Comparison of ENCODE assay signal across 8 cellular contexts in the genomic region with DNA sequence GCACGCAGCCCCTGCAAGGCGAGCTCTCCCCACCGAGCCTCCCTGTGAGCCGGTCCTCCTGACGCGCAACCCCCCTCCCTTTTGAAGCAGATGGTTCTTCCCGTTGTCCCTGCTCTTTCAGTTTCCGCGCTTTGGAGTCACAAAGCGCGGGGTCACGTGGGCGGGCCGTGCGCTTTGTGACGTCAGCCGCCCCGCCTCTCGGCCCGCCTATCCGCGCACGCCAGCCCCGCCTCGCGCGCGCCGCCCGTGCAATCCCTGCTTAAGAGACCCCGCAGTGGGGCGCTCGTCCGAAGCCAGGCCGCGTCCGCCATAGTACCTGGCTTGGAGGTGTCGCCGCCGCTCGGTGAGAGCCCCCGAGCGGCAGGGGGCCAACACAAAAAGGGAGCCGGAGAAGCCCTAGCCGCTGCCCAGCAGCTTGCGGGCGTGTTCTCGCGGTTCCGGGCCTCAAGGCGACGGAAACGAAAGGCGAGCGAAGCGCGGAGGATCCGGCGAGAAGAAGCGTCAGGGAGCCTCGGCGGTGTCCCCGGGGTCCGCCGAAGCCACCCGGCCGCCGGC. TPM values are rescaled to one million over a fixed set of nuclear protein-coding genes. Genes with fewer than 3 reads are reported as not detected.
DNase-seq lines count a peak whose midpoint lies in the region; ATAC-seq and TF ChIP-seq lines count a peak whose summit lies in the region.

A gene with protein sequence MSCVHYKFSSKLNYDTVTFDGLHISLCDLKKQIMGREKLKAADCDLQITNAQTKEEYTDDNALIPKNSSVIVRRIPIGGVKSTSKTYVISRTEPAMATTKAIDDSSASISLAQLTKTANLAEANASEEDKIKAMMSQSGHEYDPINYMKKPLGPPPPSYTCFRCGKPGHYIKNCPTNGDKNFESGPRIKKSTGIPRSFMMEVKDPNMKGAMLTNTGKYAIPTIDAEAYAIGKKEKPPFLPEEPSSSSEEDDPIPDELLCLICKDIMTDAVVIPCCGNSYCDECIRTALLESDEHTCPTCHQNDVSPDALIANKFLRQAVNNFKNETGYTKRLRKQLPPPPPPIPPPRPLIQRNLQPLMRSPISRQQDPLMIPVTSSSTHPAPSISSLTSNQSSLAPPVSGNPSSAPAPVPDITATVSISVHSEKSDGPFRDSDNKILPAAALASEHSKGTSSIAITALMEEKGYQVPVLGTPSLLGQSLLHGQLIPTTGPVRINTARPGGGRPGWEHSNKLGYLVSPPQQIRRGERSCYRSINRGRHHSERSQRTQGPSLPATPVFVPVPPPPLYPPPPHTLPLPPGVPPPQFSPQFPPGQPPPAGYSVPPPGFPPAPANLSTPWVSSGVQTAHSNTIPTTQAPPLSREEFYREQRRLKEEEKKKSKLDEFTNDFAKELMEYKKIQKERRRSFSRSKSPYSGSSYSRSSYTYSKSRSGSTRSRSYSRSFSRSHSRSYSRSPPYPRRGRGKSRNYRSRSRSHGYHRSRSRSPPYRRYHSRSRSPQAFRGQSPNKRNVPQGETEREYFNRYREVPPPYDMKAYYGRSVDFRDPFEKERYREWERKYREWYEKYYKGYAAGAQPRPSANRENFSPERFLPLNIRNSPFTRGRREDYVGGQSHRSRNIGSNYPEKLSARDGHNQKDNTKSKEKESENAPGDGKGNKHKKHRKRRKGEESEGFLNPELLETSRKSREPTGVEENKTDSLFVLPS (N-terminal part only) (plus strand): TSS at position 272 of the 555 bp plus-strand sequence. CDS start 1,061 bp downstream, outside the sequence.

- H3K9me3 ChIP-seq in left ventricle myocardium inferior (replicated peaks) (no peaks in the 10 kb centered on the region), prostate gland (no peaks in the 10 kb centered on the region)

- H3K4me3 ChIP-seq in left ventricle myocardium inferior, result peak within 1 kb of the TSS; percentile 98
- peak within 1 kb of the TSS; percentile 88 to 98 for H3K4me3 ChIP-seq in prostate gland
- peak within 1 kb of the TSS; percentile 97 for H3K4me3 ChIP-seq in urinary bladder (ENCODE audit: low read depth, low read length)

- H3K27ac ChIP-seq in left ventricle myocardium inferior (replicated peaks) (peak within 1 kb of the TSS; percentile 100), prostate gland (peak within 1 kb of the TSS; percentile 99), urinary bladder (ENCODE audit: low read depth) (peak within 1 kb of the TSS; percentile 100)

- H3K4me1 ChIP-seq in left ventricle myocardium inferior (peaks cover 57% of the 10 kb centered on the region), prostate gland (replicated peaks) (no peaks in the 10 kb centered on the region), urinary bladder (ENCODE audit: insufficient read depth) (no peaks in the 10 kb centered on the region)

- peak; percentile 95 for DNase-seq in GM13976 (ENCODE audit: low spot score)
- peak; percentile 95 for DNase-seq in NCI-H146 treated with DMSO at 0.1 percent for 48 hours (lab: John Stamatoyannopoulos, UW; ENCODE audit: unreplicated experiment)
- DNase-seq in amniotic stem cell (lab: John Stamatoyannopoulos, UW), result peak; percentile 93
- DNase-seq in left ventricle myocardium inferior, result peak; percentile 94
- peak; percentile 96 for DNase-seq in prostate gland (ENCODE audit: low spot score)

- ATAC-seq in HG02870 (IDR thresholded peaks at IDR 0.05; ENCODE audit: unreplicated experiment), result peak; percentile 86

- H3K27me3 ChIP-seq in left ventricle myocardium inferior (ENCODE audit: low read depth) (no peaks in the 10 kb centered on the region), prostate gland (replicated peaks; ENCODE audit: insufficient read depth) (no peaks in the 10 kb centered on the region)

- under 1% methylated on average over 55 of the region's 68 CpGs for WGBS in prostate gland
- WGBS in urinary bladder, result under 1% methylated on average over 68 of the region's 68 CpGs

- intact Hi-C loops in T-helper 1 cell treated with Interleukin-12 subunit alpha and Interleukin-12 subunit beta and Interleukin-4 antibody, amounts not matched to agents 30 ng/mL and 1 ng/mL, for 36 hours (cut with micrococcal nuclease), result loop anchor here (1.0 to 5.0 kb wide), 12 partner anchors 22 to 1087 kb away; partner anchors contain the start of genes ARHGAP17, COG7, DCTN5 and EARS2
- intact Hi-C loops in left ventricle myocardium inferior (cut with micrococcal nuclease) (no loop called here), prostate gland (cut with DNase I) (no loop called here)

- H3K36me3 ChIP-seq in left ventricle myocardium inferior (no peaks in the 10 kb centered on the region), prostate gland (no peaks in the 10 kb centered on the region), urinary bladder (ENCODE audit: insufficient read depth) (no peaks in the 10 kb centered on the region)

- peak; percentile 100 for TF ChIP-seq POLR2A in prostate gland (IDR thresholded peaks at IDR 0.05)

- TF ChIP-seq CTCF in GM13976 (IDR thresholded peaks at IDR 0.05; ENCODE audit: borderline replicate concordance, control extremely low read depth, extremely low read depth, insufficient read depth, missing control alignments), result peak; percentile 63
- peak; percentile 36 for TF ChIP-seq CTCF in left ventricle myocardium inferior (IDR thresholded peaks at IDR 0.05; ENCODE audit: borderline replicate concordance)
- peak in 2 of 4 experiments; percentile 36 to 53 for TF ChIP-seq CTCF in prostate gland (IDR thresholded peaks at IDR 0.05)

- in situ Hi-C loops in GM13976 (cut with MboI; ENCODE audit: low sequenced_read_pairs, unreplicated experiment), result no loop called here

RNA-seq across cellular contexts. Expression of the gene that starts here (rescaled TPM):
- total RNA-seq in T-helper 1 cell treated with Interleukin-12 subunit alpha and Interleukin-12 subunit beta and Interleukin-4 antibody, amounts not matched to agents 30 ng/mL and 1 ng/mL, for 36 hours, result 61.1 and 62.1 TPM in 2 replicates
- total RNA-seq in left ventricle myocardium inferior, result 33.4 TPM
- 10 to 100 TPM; 83.2 to 92.7 TPM for total RNA-seq in prostate gland
- total RNA-seq in urinary bladder, result 87.3 TPM
- polyA plus RNA-seq in urinary bladder, result 45.9 TPM

Comparison
In these comparisons a context has a peak if more than half of its experiments do, and no peak if none do; other contexts are left out.
1. Peak in every context shown above with its lines: DNase-seq, ATAC-seq, H3K4me3 ChIP-seq and H3K27ac ChIP-seq.